In genomic region chr11:8794677-8795103, GRCh38 we compare ENCODE assay signal across 1 cellular context.
TF ChIP-seq lines count a peak whose summit lies in the region.

No MANE protein-coding gene starts in this region.

TF ChIP-seq in HepG2, 621 proteins besides CTCF, POLR2A, EP300 and RAD21 (continued from another document and continues in another):
- 0 out of 2 replicates have a peak, but pooled peaks have one; percentile 30 for TF ChIP-seq NAIF1 (CRISPR knock-in tag; IDR thresholded peaks at IDR 0.05; ENCODE audit: borderline replicate concordance)
- peak; percentile 93 for TF ChIP-seq TBX2 (CRISPR knock-in tag; IDR thresholded peaks at IDR 0.05; ENCODE audit: borderline replicate concordance)
- TF ChIP-seq IKZF5 (CRISPR knock-in tag; IDR thresholded peaks at IDR 0.05), result peak; percentile 80
- TF ChIP-seq ZSCAN31 (CRISPR knock-in tag; IDR thresholded peaks at IDR 0.05; ENCODE audit: low read depth), result no peak
- peak; percentile 73 for TF ChIP-seq FOXO1 (CRISPR knock-in tag; IDR thresholded peaks at IDR 0.05)
- no peak for TF ChIP-seq FOXP1 (IDR thresholded peaks at IDR 0.05)
- peak; percentile 44; the same call in 1 of the 2 replicates for TF ChIP-seq FOXP1 (CRISPR knock-in tag; IDR thresholded peaks at IDR 0.05)
- TF ChIP-seq GMEB1 (CRISPR knock-in tag; IDR thresholded peaks at IDR 0.05; ENCODE audit: borderline replicate concordance), result peak; percentile 50; the same call in 1 of the 2 replicates
- TF ChIP-seq KAT2B (IDR thresholded peaks at IDR 0.05; ENCODE audit: borderline replicate concordance, low read depth, low read length), result no peak
- peak; percentile 83; the same call in 1 of the 2 replicates for TF ChIP-seq ZNF564 (CRISPR knock-in tag; IDR thresholded peaks at IDR 0.05)
- TF ChIP-seq DPF2 (CRISPR knock-in tag; IDR thresholded peaks at IDR 0.05; ENCODE audit: borderline replicate concordance, low read depth), result peak; percentile 77
- TF ChIP-seq ZBTB21 (CRISPR knock-in tag; IDR thresholded peaks at IDR 0.05), result no peak
- TF ChIP-seq NCOA2 (CRISPR knock-in tag; IDR thresholded peaks at IDR 0.05), result peak; percentile 72
- TF ChIP-seq ZNF607 (CRISPR knock-in tag; IDR thresholded peaks at IDR 0.05; ENCODE audit: borderline replicate concordance), result 0 out of 2 replicates have a peak, but pooled peaks have one; percentile 14
- TF ChIP-seq ZNF891 (CRISPR knock-in tag; IDR thresholded peaks at IDR 0.05), result peak; percentile 65; the same call in 1 of the 2 replicates
- TF ChIP-seq ATF2 (CRISPR knock-in tag; IDR thresholded peaks at IDR 0.05), result peak; percentile 57; the same call in 1 of the 2 replicates
- TF ChIP-seq ETV5 (CRISPR knock-in tag; IDR thresholded peaks at IDR 0.05; ENCODE audit: borderline replicate concordance), result peak; percentile 82; the same call in 1 of the 2 replicates
- peak; percentile 76; the same call in 1 of the 2 replicates for TF ChIP-seq ARID3A (IDR thresholded peaks at IDR 0.05; ENCODE audit: low read depth, low read length)
- TF ChIP-seq ZNF232 (CRISPR knock-in tag; IDR thresholded peaks at IDR 0.05; ENCODE audit: borderline replicate concordance), result peak; percentile 87; the same call in 1 of the 2 replicates
- TF ChIP-seq YEATS2 (CRISPR knock-in tag; IDR thresholded peaks at IDR 0.05; ENCODE audit: borderline replicate concordance), result peak; percentile 35; the same call in 1 of the 2 replicates
- TF ChIP-seq ZNF230 (CRISPR knock-in tag; IDR thresholded peaks at IDR 0.05), result 0 out of 2 replicates have a peak, but pooled peaks have one; percentile 81
- TF ChIP-seq ZNF446 (CRISPR knock-in tag; IDR thresholded peaks at IDR 0.05), result peak; percentile 29; the same call in 1 of the 2 replicates
- 0 out of 2 replicates have a peak, but pooled peaks have one; percentile 73 for TF ChIP-seq ZNF280D (CRISPR knock-in tag; IDR thresholded peaks at IDR 0.05)
- no peak for TF ChIP-seq ZNF335 (CRISPR knock-in tag; IDR thresholded peaks at IDR 0.05)
- peak; percentile 41; the same call in 1 of the 2 replicates for TF ChIP-seq NR2F2 (IDR thresholded peaks at IDR 0.05; ENCODE audit: borderline replicate concordance, low read depth)
- TF ChIP-seq PPARG (CRISPR knock-in tag; conservative IDR thresholded peaks at IDR 0.05), result peak; percentile 69; the same call in 1 of the 2 replicates
- TF ChIP-seq ZNF574 (CRISPR knock-in tag; IDR thresholded peaks at IDR 0.05), result peak; percentile 47; the same call in 1 of the 2 replicates
- peak; percentile 72; the same call in 1 of the 2 replicates for TF ChIP-seq MIER3 (CRISPR knock-in tag; IDR thresholded peaks at IDR 0.05; ENCODE audit: borderline replicate concordance)
- TF ChIP-seq ZNF768 (CRISPR knock-in tag; IDR thresholded peaks at IDR 0.05), result no peak
- peak; percentile 16 for TF ChIP-seq ZNF407 (CRISPR knock-in tag; IDR thresholded peaks at IDR 0.05; ENCODE audit: not compliant biosample characterization)
- 0 out of 2 replicates have a peak, but pooled peaks have one; percentile 37 for TF ChIP-seq KLF9 (CRISPR knock-in tag; IDR thresholded peaks at IDR 0.05; ENCODE audit: low read depth)
- peak; percentile 77; the same call in 1 of the 2 replicates for TF ChIP-seq CBX5 (CRISPR knock-in tag; IDR thresholded peaks at IDR 0.05; ENCODE audit: borderline replicate concordance)
- TF ChIP-seq ZMYM4 (CRISPR knock-in tag; IDR thresholded peaks at IDR 0.05), result peak; percentile 78
- TF ChIP-seq BATF2 (CRISPR knock-in tag; IDR thresholded peaks at IDR 0.05), result no peak
- TF ChIP-seq KAT7 (CRISPR knock-in tag; IDR thresholded peaks at IDR 0.05; ENCODE audit: borderline replicate concordance), result no peak; the same call in 1 of the 2 replicates
- TF ChIP-seq ZNF672 (CRISPR knock-in tag; IDR thresholded peaks at IDR 0.05), result no peak
